16 cellular contexts compared by ENCODE assay signal in the genomic region with DNA sequence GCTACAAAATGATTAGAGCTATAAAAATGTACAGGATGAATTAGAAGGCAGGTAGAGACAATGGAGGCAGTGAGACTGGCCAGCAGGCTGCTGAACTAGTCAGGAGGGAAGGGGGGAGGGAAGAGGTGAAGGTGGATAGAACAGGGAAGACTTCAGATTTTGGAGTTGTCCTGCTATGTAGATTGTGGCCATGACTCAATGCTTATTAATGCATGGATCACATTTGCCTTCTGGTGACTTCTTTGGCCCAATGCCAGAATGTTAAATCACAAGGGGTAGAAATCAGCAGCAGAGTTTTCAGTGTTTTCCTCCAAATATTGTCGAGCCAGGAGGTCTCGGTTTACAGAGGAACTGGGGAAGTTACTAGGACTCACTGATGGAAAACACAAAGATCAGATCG.
DNase-seq lines count a peak whose midpoint lies in the region; ATAC-seq, FAIRE-seq and TF ChIP-seq lines count a peak whose summit lies in the region.
"Had no signal": no experiment of that assay in that cellular context is flagged by ENCODE, and none has a peak within 500 bp of the region (broad histone marks: within the 10 kb centered on the region; RNA-seq: fewer than 3 reads in every experiment).

No MANE protein-coding gene starts in this region.

- in situ Hi-C loops in ACHN (cut with HindIII; ENCODE audit: low pct_ligation_motif_present, low pct_unique_long_range_greater_than_20kb, low sequenced_read_pairs), result no loop called here
- in situ Hi-C loops in K562 (cut with MboI), result no loop called here

- H3K36me3 Mint-ChIP-seq in activated T-helper 2 cell treated with anti-CD3 and anti-CD28 coated beads, Interferon-gamma antibody, Interleukin-2, Interleukin-4, amounts not matched to agents 10 μg/mL and 5 μg/mL and 100 μg/mL, durations not matched to agents 14 hours and 24 hours and 36 hours (ENCODE audit: low read depth), result no peaks in the 10 kb centered on the region
- H3K36me3 Mint-ChIP-seq: memory B cell had no signal

- H3K4me3 Mint-ChIP-seq in activated T-helper 2 cell treated with anti-CD3 and anti-CD28 coated beads, Interferon-gamma antibody, Interleukin-2, Interleukin-4, amounts not matched to agents 10 μg/mL and 5 μg/mL and 100 μg/mL, durations not matched to agents 14 hours and 24 hours and 36 hours (ENCODE audit: low read depth), result no peak overlapping the region
- H3K4me3 Mint-ChIP-seq: activated T-cell treated with anti-CD3 and anti-CD28 coated beads, Interleukin-2, amount 50 U/mL, for 24 hours; memory B cell had no signal

- no TSS peak for BruUV-seq in K562 (replicated peaks; lab: Mats Ljungman, UMichigan)

- no peak for TF ChIP-seq CTCF in K562 (IDR thresholded peaks at IDR 0.05 in 2 of 3, conservative IDR thresholded peaks at IDR 0.05 in 1 of 3; ENCODE audit: insufficient read depth in 2 of 3, low read depth in 1 of 3, low read length in 3 of 3)

- CTCF ChIA-PET in K562 (lab: Yijun Ruan, JAX; ENCODE audit: low intra/inter-chr PET ratio), result no interaction called here

- no peak for TF ChIP-seq RAD21 in K562 (CRISPR knock-in tag; conservative IDR thresholded peaks at IDR 0.05 in 1 of 2, IDR thresholded peaks at IDR 0.05 in 1 of 2)

- no peaks in the 10 kb centered on the region for H3K4me1 ChIP-seq in K562 (replicated peaks in 1 of 2; ENCODE audit: control insufficient read depth in 2 of 2, insufficient read depth in 2 of 2, low read length in 2 of 2)
- H3K4me1 ChIP-seq: BLaER1, Peyer's patch, psoas muscle, suprapubic skin had no signal

- no peak overlapping the region for H3K9ac ChIP-seq in K562 (ENCODE audit: insufficient read depth in 1 of 2, low read depth in 2 of 2, low read length in 2 of 2)
- H3K9ac ChIP-seq: BLaER1 had no signal

- no peaks in the 10 kb centered on the region for H3K9me3 Mint-ChIP-seq in activated T-helper 2 cell treated with anti-CD3 and anti-CD28 coated beads, Interferon-gamma antibody, Interleukin-2, Interleukin-4, amounts not matched to agents 10 μg/mL and 5 μg/mL and 100 μg/mL, durations not matched to agents 14 hours and 24 hours and 36 hours

- H4K20me1 ChIP-seq in K562 (replicated peaks; ENCODE audit: control insufficient read depth, insufficient read depth, low read length), result no peaks in the 10 kb centered on the region
- H4K20me1 ChIP-seq: BLaER1 had no signal

- no peak overlapping the region for H2AFZ ChIP-seq in K562 (ENCODE audit: low read depth, low read length)

- intact Hi-C loops in K562 (cut with micrococcal nuclease), result no loop called here
- intact Hi-C loops in activated T-helper 2 cell treated with anti-CD3 and anti-CD28 coated beads, Interferon-gamma antibody, Interleukin-2, Interleukin-4, amounts not matched to agents 10 μg/mL and 5 μg/mL and 100 μg/mL, durations not matched to agents 14 hours and 24 hours and 36 hours (cut with micrococcal nuclease), result no loop called here

- H3K27me3 Mint-ChIP-seq in activated T-helper 2 cell treated with anti-CD3 and anti-CD28 coated beads, Interferon-gamma antibody, Interleukin-2, Interleukin-4, amounts not matched to agents 10 μg/mL and 5 μg/mL and 100 μg/mL, durations not matched to agents 14 hours and 24 hours and 36 hours (ENCODE audit: low read depth), result no peaks in the 10 kb centered on the region
- H3K27me3 Mint-ChIP-seq: activated T-cell treated with anti-CD3 and anti-CD28 coated beads, Interleukin-2, amount 50 U/mL, for 24 hours; memory B cell had no signal

- H3K4me2 ChIP-seq in K562 (ENCODE audit: insufficient read depth, low read length), result no peak overlapping the region
- H3K4me2 ChIP-seq: BLaER1 had no signal

- FAIRE-seq in K562 (lab: Jason Lieb, UNC), result no peak

- no peak for TF ChIP-seq POLR2A in K562 (conservative IDR thresholded peaks at IDR 0.05)

- DNase-seq in ACHN, result peak; percentile 26
- peak; percentile 69 for DNase-seq in HS-5 (ENCODE audit: low read depth)
- no peak for DNase-seq in K562 (ENCODE audit: extremely low read depth in 1 of 4, low spot score in 3 of 4)
- DNase-seq in hepatic stellate cell (ENCODE audit: low spot score), result peak; percentile 5
- no peak for DNase-seq in NCI-H2107 (lab: John Stamatoyannopoulos, UW)
- no peak for DNase-seq in activated T-helper 2 cell treated with anti-CD3 and anti-CD28 coated beads, Interferon-gamma antibody, Interleukin-2, Interleukin-4, amounts not matched to agents 10 μg/mL and 5 μg/mL and 100 μg/mL, durations not matched to agents 14 hours and 24 hours and 36 hours (ENCODE audit: low spot score)
- DNase-seq: activated T-cell treated with anti-CD3 and anti-CD28 coated beads, Interleukin-2, amount 50 U/mL, for 24 hours; NCI-H2029 treated with DMSO at 0.1 percent for 48 hours; Peyer's patch; psoas muscle had no signal

- ATAC-seq in K562 (no peak), GM19463 (IDR thresholded peaks at IDR 0.05; ENCODE audit: unreplicated experiment) (no peak), HG03439 (IDR thresholded peaks at IDR 0.05; ENCODE audit: unreplicated experiment) (no peak)
- ATAC-seq: psoas muscle had no signal

- no peak overlapping the region for H3K27ac ChIP-seq in K562 (ENCODE audit: extremely low read depth, low read depth, low read length)
- H3K27ac ChIP-seq: BLaER1, Peyer's patch, psoas muscle, suprapubic skin, VCaP had no signal

- H3K79me2 ChIP-seq in K562 (ENCODE audit: control insufficient read depth, insufficient read depth, low read length), result no peaks in the 10 kb centered on the region

- POLR2A ChIA-PET in K562 (lab: Yijun Ruan, JAX), result no interaction called here

- no peaks in the 10 kb centered on the region for H3K4me1 Mint-ChIP-seq in activated T-helper 2 cell treated with anti-CD3 and anti-CD28 coated beads, Interferon-gamma antibody, Interleukin-2, Interleukin-4, amounts not matched to agents 10 μg/mL and 5 μg/mL and 100 μg/mL, durations not matched to agents 14 hours and 24 hours and 36 hours (ENCODE audit: low read depth)
- H3K4me1 Mint-ChIP-seq: memory B cell had no signal

- H3K4me3 ChIP-seq in K562, result no peak overlapping the region
- H3K4me3 ChIP-seq: BLaER1, Peyer's patch, psoas muscle, suprapubic skin had no signal

- no peaks in the 10 kb centered on the region for H3K27me3 ChIP-seq in K562 (ENCODE audit: control insufficient read depth in 2 of 2, insufficient read depth in 2 of 2, low read length in 2 of 2)
- H3K27me3 ChIP-seq: BLaER1, Peyer's patch, suprapubic skin had no signal

- TF ChIP-seq EP300 in K562 (IDR thresholded peaks at IDR 0.05; ENCODE audit: low read length), result no peak

- no peak overlapping the region for H3K27ac Mint-ChIP-seq in activated T-helper 2 cell treated with anti-CD3 and anti-CD28 coated beads, Interferon-gamma antibody, Interleukin-2, Interleukin-4, amounts not matched to agents 10 μg/mL and 5 μg/mL and 100 μg/mL, durations not matched to agents 14 hours and 24 hours and 36 hours
- H3K27ac Mint-ChIP-seq: activated T-cell treated with anti-CD3 and anti-CD28 coated beads, Interleukin-2, amount 50 U/mL, for 24 hours; memory B cell had no signal

- WGBS in K562 (ENCODE audit: insufficient coverage, low coverage, missing lambda C conversion rate), result 0% methylated on average over 3 of the region's 3 CpGs

- H3K9me1 ChIP-seq in K562 (ENCODE audit: control insufficient read depth, insufficient read depth, low read length), result no peaks in the 10 kb centered on the region

- H3K9me3 ChIP-seq in K562 (replicated peaks; ENCODE audit: control insufficient read depth, insufficient read depth, low read depth, low read length), result no peaks in the 10 kb centered on the region
- H3K9me3 ChIP-seq: BLaER1, Peyer's patch, psoas muscle, suprapubic skin had no signal

- H3K36me3 ChIP-seq in K562 (ENCODE audit: control insufficient read depth, insufficient read depth, low read length), result no peaks in the 10 kb centered on the region
- H3K36me3 ChIP-seq: BLaER1, Peyer's patch, suprapubic skin had no signal

TF ChIP-seq in K562, 482 proteins besides CTCF, POLR2A, EP300 and RAD21:
- TF ChIP-seq ZNF24 (IDR thresholded peaks at IDR 0.05) (no peak), TAL1 (IDR thresholded peaks at IDR 0.05) (no peak), NFIX (CRISPR knock-in tag; IDR thresholded peaks at IDR 0.05; ENCODE audit: low read depth) (peak; percentile 49; the same call in 1 of the 2 replicates), KHSRP (IDR thresholded peaks at IDR 0.05) (no peak), RBM22 (IDR thresholded peaks at IDR 0.05; ENCODE audit: low read depth, low read length, poor library complexity, severe bottlenecking) (no peak), NCOA6 (IDR thresholded peaks at IDR 0.05) (no peak), NFIC (IDR thresholded peaks at IDR 0.05) (peak; percentile 72)
- TF ChIP-seq, protein P1, sequence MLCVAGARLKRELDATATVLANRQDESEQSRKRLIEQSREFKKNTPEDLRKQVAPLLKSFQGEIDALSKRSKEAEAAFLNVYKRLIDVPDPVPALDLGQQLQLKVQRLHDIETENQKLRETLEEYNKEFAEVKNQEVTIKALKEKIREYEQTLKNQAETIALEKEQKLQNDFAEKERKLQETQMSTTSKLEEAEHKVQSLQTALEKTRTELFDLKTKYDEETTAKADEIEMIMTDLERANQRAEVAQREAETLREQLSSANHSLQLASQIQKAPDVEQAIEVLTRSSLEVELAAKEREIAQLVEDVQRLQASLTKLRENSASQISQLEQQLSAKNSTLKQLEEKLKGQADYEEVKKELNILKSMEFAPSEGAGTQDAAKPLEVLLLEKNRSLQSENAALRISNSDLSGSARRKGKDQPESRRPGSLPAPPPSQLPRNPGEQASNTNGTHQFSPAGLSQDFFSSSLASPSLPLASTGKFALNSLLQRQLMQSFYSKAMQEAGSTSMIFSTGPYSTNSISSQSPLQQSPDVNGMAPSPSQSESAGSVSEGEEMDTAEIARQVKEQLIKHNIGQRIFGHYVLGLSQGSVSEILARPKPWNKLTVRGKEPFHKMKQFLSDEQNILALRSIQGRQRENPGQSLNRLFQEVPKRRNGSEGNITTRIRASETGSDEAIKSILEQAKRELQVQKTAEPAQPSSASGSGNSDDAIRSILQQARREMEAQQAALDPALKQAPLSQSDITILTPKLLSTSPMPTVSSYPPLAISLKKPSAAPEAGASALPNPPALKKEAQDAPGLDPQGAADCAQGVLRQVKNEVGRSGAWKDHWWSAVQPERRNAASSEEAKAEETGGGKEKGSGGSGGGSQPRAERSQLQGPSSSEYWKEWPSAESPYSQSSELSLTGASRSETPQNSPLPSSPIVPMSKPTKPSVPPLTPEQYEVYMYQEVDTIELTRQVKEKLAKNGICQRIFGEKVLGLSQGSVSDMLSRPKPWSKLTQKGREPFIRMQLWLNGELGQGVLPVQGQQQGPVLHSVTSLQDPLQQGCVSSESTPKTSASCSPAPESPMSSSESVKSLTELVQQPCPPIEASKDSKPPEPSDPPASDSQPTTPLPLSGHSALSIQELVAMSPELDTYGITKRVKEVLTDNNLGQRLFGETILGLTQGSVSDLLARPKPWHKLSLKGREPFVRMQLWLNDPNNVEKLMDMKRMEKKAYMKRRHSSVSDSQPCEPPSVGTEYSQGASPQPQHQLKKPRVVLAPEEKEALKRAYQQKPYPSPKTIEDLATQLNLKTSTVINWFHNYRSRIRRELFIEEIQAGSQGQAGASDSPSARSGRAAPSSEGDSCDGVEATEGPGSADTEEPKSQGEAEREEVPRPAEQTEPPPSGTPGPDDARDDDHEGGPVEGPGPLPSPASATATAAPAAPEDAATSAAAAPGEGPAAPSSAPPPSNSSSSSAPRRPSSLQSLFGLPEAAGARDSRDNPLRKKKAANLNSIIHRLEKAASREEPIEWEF (CRISPR knock-in tag; IDR thresholded peaks at IDR 0.05), result no peak

Comparison
In these comparisons a context has a peak if more than half of its experiments do, and no peak if none do; other contexts are left out.
1. DNase-seq: peak in ACHN (single experiment), HS-5 (single experiment) and hepatic stellate cell (single experiment); none in K562 (0 of 4), NCI-H2107 (single experiment) and activated T-helper 2 cell treated with anti-CD3 and anti-CD28 coated beads, Interferon-gamma antibody, Interleukin-2, Interleukin-4, amounts not matched to agents 10 μg/mL and 5 μg/mL and 100 μg/mL, durations not matched to agents 14 hours and 24 hours and 36 hours (single experiment).